Comparison of ENCODE assay signal across 19 cellular contexts in the genomic region with DNA sequence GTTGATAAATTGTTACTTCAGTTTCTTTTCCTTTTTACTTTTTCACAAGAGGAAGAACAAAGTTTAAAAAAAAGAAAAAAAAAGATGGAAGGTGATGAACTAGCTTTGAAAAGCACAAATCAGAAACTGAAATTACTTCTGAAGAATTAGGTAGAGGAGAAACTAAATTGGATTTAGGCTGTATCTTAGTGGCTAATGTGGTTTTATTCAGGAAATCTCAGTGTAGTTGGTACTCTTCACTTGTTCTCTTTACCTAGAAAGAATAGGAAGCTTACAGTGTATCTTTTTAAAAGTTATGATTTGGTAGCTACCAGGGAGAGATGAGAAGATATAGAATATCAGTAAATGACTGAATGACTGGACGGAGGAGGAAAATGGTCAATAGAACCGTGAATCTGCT.
DNase-seq lines count a peak whose midpoint lies in the region; ATAC-seq and TF ChIP-seq lines count a peak whose summit lies in the region.
"Had no signal": no experiment of that assay in that cellular context is flagged by ENCODE, and none has a peak within 500 bp of the region (broad histone marks: within the 10 kb centered on the region; RNA-seq: fewer than 3 reads in every experiment).

No MANE protein-coding gene starts in this region.

- peak overlapping the region; percentile 9; the same call in 1 of the 2 replicates for H3K4me2 ChIP-seq in MM.1S (ENCODE audit: low read depth, low read length)
- H3K4me2 ChIP-seq: SK-N-SH had no signal

- H3K4me1 Mint-ChIP-seq in activated naive CD8-positive, alpha-beta T cell treated with anti-CD3 and anti-CD28 coated beads, Interleukin-2, amount 10 ng/mL, durations not matched to agents 7 days and 5 days: peaks cover 14% of the 10 kb centered on the region
- H3K4me1 Mint-ChIP-seq in activated naive CD8-positive, alpha-beta T cell treated with anti-CD3 and anti-CD28 coated beads, Interleukin-2, amount 50 U/mL, for 24 hours: peaks cover 11% of the 10 kb centered on the region
- H3K4me1 Mint-ChIP-seq in effector memory CD8-positive, alpha-beta T cell (ENCODE audit: low read depth in 2 of 2): peaks cover 16 to 17% of the 10 kb centered on the region in 2 donors

- no peaks in the 10 kb centered on the region for H3K27me3 Mint-ChIP-seq in activated naive CD8-positive, alpha-beta T cell treated with anti-CD3 and anti-CD28 coated beads, Interleukin-2, amount 10 ng/mL, durations not matched to agents 7 days and 5 days
- no peaks in the 10 kb centered on the region for H3K27me3 Mint-ChIP-seq in activated naive CD8-positive, alpha-beta T cell treated with anti-CD3 and anti-CD28 coated beads, Interleukin-2, amount 50 U/mL, for 24 hours
- no peaks in the 10 kb centered on the region for H3K27me3 Mint-ChIP-seq in effector memory CD8-positive, alpha-beta T cell

- no peaks in the 10 kb centered on the region for H3K36me3 ChIP-seq in MM.1S (replicated peaks; ENCODE audit: insufficient read depth, low read length)
- H3K36me3 ChIP-seq: MG63 had no signal

- no peak overlapping the region for H3K4me3 ChIP-seq in MM.1S (ENCODE audit: low read length)
- H3K4me3 ChIP-seq: MG63 had no signal

- no peak for DNase-seq in activated naive CD8-positive, alpha-beta T cell treated with anti-CD3 and anti-CD28 coated beads, Interleukin-2, amount 10 ng/mL, durations not matched to agents 7 days and 5 days
- DNase-seq in activated naive CD8-positive, alpha-beta T cell treated with anti-CD3 and anti-CD28 coated beads, Interleukin-2, amount 50 U/mL, for 24 hours: no peak
- peak; percentile 49 for DNase-seq in MM.1S
- no peak for DNase-seq in effector memory CD8-positive, alpha-beta T cell
- no peak for DNase-seq in inferior parietal cortex (ENCODE audit: extremely low spot score)
- DNase-seq in cardiac septum (ENCODE audit: low spot score): no peak
- DNase-seq in effector CD8-positive, alpha-beta T cell (lab: John Stamatoyannopoulos, UW): no peak
- DNase-seq: Calu3, DMS153, KBM-7, MG63, NCI-H2029, NCI-H446, NCI-H524 treated with DMSO at 0.1 percent for 48 hours, NCI-H774, PC-3, SK-N-SH had no signal

- no peaks in the 10 kb centered on the region for H3F3A ChIP-seq in MM.1S (ENCODE audit: insufficient read depth, low read length)

- no peak for TF ChIP-seq CTCF in MM.1S (IDR thresholded peaks at IDR 0.05; ENCODE audit: low read length)

- H3K4me1 ChIP-seq in MM.1S (ENCODE audit: low read length): peaks cover 17% of the 10 kb centered on the region

- H3K27me3 ChIP-seq in MM.1S (replicated peaks; ENCODE audit: insufficient read depth, low read length): no peaks in the 10 kb centered on the region
- H3K27me3 ChIP-seq: MG63 had no signal

- ATAC-seq in activated naive CD8-positive, alpha-beta T cell treated with anti-CD3 and anti-CD28 coated beads, Interleukin-2, amount 10 ng/mL, durations not matched to agents 7 days and 5 days (ENCODE audit: low read depth): peak; percentile 63
- ATAC-seq in activated naive CD8-positive, alpha-beta T cell treated with anti-CD3 and anti-CD28 coated beads, Interleukin-2, amount 50 U/mL, for 24 hours: no peak
- no peak for ATAC-seq in effector memory CD8-positive, alpha-beta T cell (replicated peaks)
- ATAC-seq in HG02759 (IDR thresholded peaks at IDR 0.05; ENCODE audit: unreplicated experiment): no peak
- ATAC-seq: PC-3 had no signal

- H3K4me3 Mint-ChIP-seq in activated naive CD8-positive, alpha-beta T cell treated with anti-CD3 and anti-CD28 coated beads, Interleukin-2, amount 10 ng/mL, durations not matched to agents 7 days and 5 days: peak overlapping the region; percentile 53
- no peak overlapping the region for H3K4me3 Mint-ChIP-seq in activated naive CD8-positive, alpha-beta T cell treated with anti-CD3 and anti-CD28 coated beads, Interleukin-2, amount 50 U/mL, for 24 hours
- peak overlapping the region in 1 of 2 donors; percentile 32 for H3K4me3 Mint-ChIP-seq in effector memory CD8-positive, alpha-beta T cell

- no peak overlapping the region for H3K27ac ChIP-seq in MM.1S (ENCODE audit: low read length)
- H3K27ac ChIP-seq: C4-2B had no signal

- no peak overlapping the region for H2AFZ ChIP-seq in MM.1S (ENCODE audit: low read length)

- H3K27ac Mint-ChIP-seq in activated naive CD8-positive, alpha-beta T cell treated with anti-CD3 and anti-CD28 coated beads, Interleukin-2, amount 10 ng/mL, durations not matched to agents 7 days and 5 days: no peak overlapping the region
- H3K27ac Mint-ChIP-seq in activated naive CD8-positive, alpha-beta T cell treated with anti-CD3 and anti-CD28 coated beads, Interleukin-2, amount 50 U/mL, for 24 hours: no peak overlapping the region
- peak overlapping the region; percentile 14 to 81 for H3K27ac Mint-ChIP-seq in effector memory CD8-positive, alpha-beta T cell

- intact Hi-C loops in cardiac septum (cut with DNase I): no loop called here

- no peaks in the 10 kb centered on the region for H3K9me2 ChIP-seq in MM.1S (replicated peaks; ENCODE audit: insufficient read depth, low read length)
- H3K9me2 ChIP-seq: SK-N-SH had no signal

- no peaks in the 10 kb centered on the region for H4K20me1 ChIP-seq in MM.1S (ENCODE audit: insufficient read depth, low read length)

- no peak overlapping the region for H3K9ac ChIP-seq in MM.1S (ENCODE audit: low read length)
- H3K9ac ChIP-seq: SK-N-SH had no signal

- H3K9me3 ChIP-seq in MM.1S (replicated peaks; ENCODE audit: insufficient read depth, low read length): no peaks in the 10 kb centered on the region
- H3K9me3 ChIP-seq: MG63, SK-N-SH had no signal

- peaks cover 14% of the 10 kb centered on the region for H3K36me3 Mint-ChIP-seq in activated naive CD8-positive, alpha-beta T cell treated with anti-CD3 and anti-CD28 coated beads, Interleukin-2, amount 10 ng/mL, durations not matched to agents 7 days and 5 days
- peaks cover 7% of the 10 kb centered on the region for H3K36me3 Mint-ChIP-seq in activated naive CD8-positive, alpha-beta T cell treated with anti-CD3 and anti-CD28 coated beads, Interleukin-2, amount 50 U/mL, for 24 hours (ENCODE audit: low read depth)
- no peaks in the 10 kb centered on the region for H3K36me3 Mint-ChIP-seq in effector memory CD8-positive, alpha-beta T cell (ENCODE audit: insufficient read depth)

- peaks cover 5% of the 10 kb centered on the region for H3K9me3 Mint-ChIP-seq in activated naive CD8-positive, alpha-beta T cell treated with anti-CD3 and anti-CD28 coated beads, Interleukin-2, amount 10 ng/mL, durations not matched to agents 7 days and 5 days
- no peaks in the 10 kb centered on the region for H3K9me3 Mint-ChIP-seq in activated naive CD8-positive, alpha-beta T cell treated with anti-CD3 and anti-CD28 coated beads, Interleukin-2, amount 50 U/mL, for 24 hours
- H3K9me3 Mint-ChIP-seq in effector memory CD8-positive, alpha-beta T cell: no peaks in the 10 kb centered on the region

- no peaks in the 10 kb centered on the region for H3K79me2 ChIP-seq in MM.1S (ENCODE audit: low read length)

- POLR2A ChIA-PET in activated naive CD8-positive, alpha-beta T cell treated with anti-CD3 and anti-CD28 coated beads, Interleukin-2, amount 10 ng/mL, durations not matched to agents 7 days and 5 days (lab: Charles Lee): no interaction called here

Comparison
In these comparisons a context has a peak if more than half of its experiments do, and no peak if none do; other contexts are left out.
1. H3K27ac Mint-ChIP-seq: peak in effector memory CD8-positive, alpha-beta T cell (2 of 2); none in activated naive CD8-positive, alpha-beta T cell treated with anti-CD3 and anti-CD28 coated beads, Interleukin-2, amount 10 ng/mL, durations not matched to agents 7 days and 5 days (single experiment) and activated naive CD8-positive, alpha-beta T cell treated with anti-CD3 and anti-CD28 coated beads, Interleukin-2, amount 50 U/mL, for 24 hours (single experiment).